ENCODE assay signal across 13 cellular contexts in genomic region chr3:153628591-153628990, GRCh38.
DNase-seq lines count a peak whose midpoint lies in the region; ATAC-seq, FAIRE-seq and TF ChIP-seq lines count a peak whose summit lies in the region.
"Had no signal": no experiment of that assay in that cellular context is flagged by ENCODE, and none has a peak within 500 bp of the region (broad histone marks: within the 10 kb centered on the region; RNA-seq: fewer than 3 reads in every experiment).

No MANE protein-coding gene starts in this region.

- peak; percentile 54 for ATAC-seq in GM19463 (IDR thresholded peaks at IDR 0.05; ENCODE audit: unreplicated experiment)
- ATAC-seq in HG03520 (IDR thresholded peaks at IDR 0.05; ENCODE audit: unreplicated experiment): peak; percentile 42

- no peaks in the 10 kb centered on the region for H3K27me3 Mint-ChIP-seq in Caco-2 (ENCODE audit: insufficient read depth, unreplicated experiment)

- H3K36me3 Mint-ChIP-seq in Caco-2 (ENCODE audit: insufficient read depth, unreplicated experiment): no peaks in the 10 kb centered on the region

- H3K36me3 ChIP-seq in tibial artery: no peaks in the 10 kb centered on the region
- H3K36me3 ChIP-seq in Caco-2 (ENCODE audit: control insufficient read depth, insufficient read depth, low read length): no peaks in the 10 kb centered on the region
- no peaks in the 10 kb centered on the region for H3K36me3 ChIP-seq in ovary
- H3K36me3 ChIP-seq: thyroid gland had no signal

- H3K4me1 Mint-ChIP-seq in Caco-2 (ENCODE audit: low read depth, unreplicated experiment): no peaks in the 10 kb centered on the region
- H3K4me1 Mint-ChIP-seq: neural crest cell had no signal

- no peak for TF ChIP-seq EP300 in ovary (IDR thresholded peaks at IDR 0.05)

- FAIRE-seq in endometrium (lab: Jason Lieb, UNC): peak; percentile 23
- FAIRE-seq: G401.6 had no signal

- no peak for TF ChIP-seq POLR2A in ovary (IDR thresholded peaks at IDR 0.05)

- WGBS in ovary, 3 donors: 72 to 76% (median 75%) methylated on average over 4 of the region's 4 CpGs

- POLR2A ChIA-PET in Caco-2 (lab: Charles Lee): no interaction called here

- no peak overlapping the region for H3K27ac Mint-ChIP-seq in Caco-2 (ENCODE audit: unreplicated experiment)

- no TSS peak for BruUV-seq in Caco-2 (replicated peaks; lab: Mats Ljungman, UMichigan)

- no peak for TF ChIP-seq CTCF in GM12865 (IDR thresholded peaks at IDR 0.05; ENCODE audit: insufficient read depth, low read depth, low read length, missing control alignments)
- TF ChIP-seq CTCF in tibial artery (IDR thresholded peaks at IDR 0.05): no peak
- TF ChIP-seq CTCF in Caco-2 (IDR thresholded peaks at IDR 0.05; ENCODE audit: insufficient read depth in 1 of 2, low read depth in 1 of 2, low read length in 1 of 2, severe bottlenecking in 1 of 2, unreplicated experiment in 1 of 2): no peak
- TF ChIP-seq CTCF in ovary (IDR thresholded peaks at IDR 0.05): no peak

- H3K9me3 Mint-ChIP-seq in Caco-2 (ENCODE audit: unreplicated experiment): no peaks in the 10 kb centered on the region
- H3K9me3 Mint-ChIP-seq: neural crest cell had no signal

- CTCF ChIA-PET in Caco-2 (lab: Charles Lee): no interaction called here

- no peak overlapping the region for H3K27ac ChIP-seq in tibial artery
- no peak overlapping the region for H3K27ac ChIP-seq in ovary
- H3K27ac ChIP-seq: thyroid gland had no signal

- H3K9me3 ChIP-seq in tibial artery (no peaks in the 10 kb centered on the region), Caco-2 (no peaks in the 10 kb centered on the region; the same call in 1 of the 2 replicates), ovary (no peaks in the 10 kb centered on the region)
- H3K9me3 ChIP-seq: SK-N-SH, thyroid gland had no signal

- H3K4me3 Mint-ChIP-seq in Caco-2 (ENCODE audit: unreplicated experiment): no peak overlapping the region
- H3K4me3 Mint-ChIP-seq: neural crest cell had no signal

- DNase-seq in GM12865 (ENCODE audit: low read depth) (peak; percentile 55), tibial artery (no peak), amniotic stem cell (lab: John Stamatoyannopoulos, UW) (no peak), Caco-2 (no peak), ovary (no peak)
- DNase-seq: SK-N-SH; stimulated activated CD4-positive, alpha-beta T cell treated with anti-CD3 and anti-CD28 coated beads, Interleukin-2, amount 100 ng/mL, for 48 hours; thyroid gland had no signal

- H3K27me3 ChIP-seq in tibial artery (no peaks in the 10 kb centered on the region), Caco-2 (replicated peaks; ENCODE audit: control insufficient read depth, insufficient read depth, low read length) (no peaks in the 10 kb centered on the region), ovary (no peaks in the 10 kb centered on the region)
- H3K27me3 ChIP-seq: thyroid gland had no signal

- H3K4me1 ChIP-seq in tibial artery (no peaks in the 10 kb centered on the region), Caco-2 (no peaks in the 10 kb centered on the region), ovary (ENCODE audit: insufficient read depth) (no peaks in the 10 kb centered on the region)
- H3K4me1 ChIP-seq: thyroid gland had no signal

- intact Hi-C loops in tibial artery (cut with DNase I; ENCODE audit: low total_unique reads) (no loop called here), Caco-2 (cut with micrococcal nuclease; ENCODE audit: unreplicated experiment) (no loop called here), ovary (cut with DNase I) (no loop called here)

- H3K4me3 ChIP-seq in GM12865 (ENCODE audit: low read depth, low read length) (no peak overlapping the region), tibial artery (no peak overlapping the region), Caco-2 (ENCODE audit: low read depth, low read length) (no peak overlapping the region), ovary (no peak overlapping the region)
- H3K4me3 ChIP-seq: thyroid gland had no signal
